In the genomic region with DNA sequence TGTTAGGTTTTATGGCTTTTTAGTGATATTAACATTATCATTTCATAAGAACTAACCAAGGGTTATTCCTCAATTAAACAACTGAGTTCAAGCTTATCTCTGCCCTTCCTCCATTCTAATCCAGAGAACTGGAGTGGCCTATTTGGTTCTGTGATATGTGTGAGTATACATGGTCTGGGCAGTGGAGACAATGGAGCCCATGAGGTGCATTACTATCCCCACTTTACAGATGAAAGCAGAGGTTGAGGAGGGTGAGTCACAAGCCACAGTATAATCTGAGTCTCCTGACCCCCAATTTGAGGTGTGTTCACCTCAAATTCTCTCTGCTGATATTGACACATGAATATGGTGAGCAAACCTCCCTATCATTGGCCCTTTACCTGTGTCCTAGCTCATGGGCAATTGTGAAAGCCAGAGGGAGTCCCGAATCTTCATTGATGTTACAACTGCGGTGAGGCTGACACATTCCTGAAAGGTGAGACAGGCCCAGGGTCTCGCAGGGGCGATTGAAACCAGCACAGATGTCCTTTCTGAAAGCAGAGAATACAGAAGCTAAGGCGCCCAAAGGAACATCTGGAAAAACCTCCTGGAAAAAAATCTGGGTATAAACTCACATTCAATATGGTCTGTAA, we compare ENCODE assay signal across 17 cellular contexts.
"Had no signal": no experiment of that assay in that cellular context is flagged by ENCODE, and none has a peak within 500 bp of the region (broad histone marks: within the 10 kb centered on the region; RNA-seq: fewer than 3 reads in every experiment).

No MANE protein-coding gene starts in this region.

- H3K27ac Mint-ChIP-seq: activated CD4-positive, alpha-beta memory T cell treated with anti-CD3 and anti-CD28 coated beads for 36 hours; activated CD4-positive, alpha-beta T cell treated with anti-CD3 and anti-CD28 coated beads for 36 hours; activated CD8-positive, alpha-beta memory T cell treated with anti-CD3 and anti-CD28 coated beads, Interleukin-2, amount 10 ng/mL, durations not matched to agents 7 days and 5 days; activated naive CD4-positive, alpha-beta T cell treated with anti-CD3 and anti-CD28 coated beads for 36 hours; activated naive CD8-positive, alpha-beta T cell treated with anti-CD3 and anti-CD28 coated beads, Interleukin-2, amount 50 U/mL, for 24 hours; activated T-helper 2 cell treated with anti-CD3 and anti-CD28 coated beads, Interferon-gamma antibody, Interleukin-2, Interleukin-4, amounts not matched to agents 10 μg/mL and 5 μg/mL and 100 μg/mL, durations not matched to agents 14 hours and 24 hours and 36 hours; memory B cell; natural killer cell treated with Interleukin-12 subunit alpha and Interleukin-12 subunit beta and Interleukin-15 and Interleukin-18, amount 100 ng/mL, for 72 hours; stimulated activated naive CD8-positive, alpha-beta T cell treated with anti-CD3 and anti-CD28 coated beads, Interleukin-15, Interleukin-2, amounts not matched to agents 100 ng/mL and 50 ng/mL, for 24 hours had no signal

- H3K4me1 Mint-ChIP-seq: activated CD4-positive, alpha-beta T cell treated with anti-CD3 and anti-CD28 coated beads for 36 hours; activated CD8-positive, alpha-beta memory T cell treated with anti-CD3 and anti-CD28 coated beads, Interleukin-2, amount 10 ng/mL, durations not matched to agents 7 days and 5 days; activated naive CD8-positive, alpha-beta T cell treated with anti-CD3 and anti-CD28 coated beads, Interleukin-2, amount 50 U/mL, for 24 hours; memory B cell had no signal

- H3K4me3 Mint-ChIP-seq: activated CD4-positive, alpha-beta memory T cell treated with anti-CD3 and anti-CD28 coated beads for 36 hours; activated CD4-positive, alpha-beta T cell treated with anti-CD3 and anti-CD28 coated beads for 36 hours; activated CD8-positive, alpha-beta memory T cell treated with anti-CD3 and anti-CD28 coated beads, Interleukin-2, amount 10 ng/mL, durations not matched to agents 7 days and 5 days; activated naive CD4-positive, alpha-beta T cell treated with anti-CD3 and anti-CD28 coated beads for 36 hours; activated naive CD8-positive, alpha-beta T cell treated with anti-CD3 and anti-CD28 coated beads, Interleukin-2, amount 50 U/mL, for 24 hours; memory B cell; natural killer cell treated with Interleukin-12 subunit alpha and Interleukin-12 subunit beta and Interleukin-15 and Interleukin-18, amount 100 ng/mL, for 72 hours; stimulated activated naive CD8-positive, alpha-beta T cell treated with anti-CD3 and anti-CD28 coated beads, Interleukin-15, Interleukin-2, amounts not matched to agents 100 ng/mL and 50 ng/mL, for 24 hours had no signal

- H3K27me3 Mint-ChIP-seq: activated CD4-positive, alpha-beta memory T cell treated with anti-CD3 and anti-CD28 coated beads for 36 hours; activated CD8-positive, alpha-beta memory T cell treated with anti-CD3 and anti-CD28 coated beads, Interleukin-2, amount 10 ng/mL, durations not matched to agents 7 days and 5 days; activated naive CD8-positive, alpha-beta T cell treated with anti-CD3 and anti-CD28 coated beads, Interleukin-2, amount 50 U/mL, for 24 hours; memory B cell had no signal

- H3K36me3 Mint-ChIP-seq: activated CD4-positive, alpha-beta memory T cell treated with anti-CD3 and anti-CD28 coated beads for 36 hours; activated CD8-positive, alpha-beta memory T cell treated with anti-CD3 and anti-CD28 coated beads, Interleukin-2, amount 10 ng/mL, durations not matched to agents 7 days and 5 days; memory B cell; natural killer cell treated with Interleukin-12 subunit alpha and Interleukin-12 subunit beta and Interleukin-15 and Interleukin-18, amount 100 ng/mL, for 72 hours had no signal

- ATAC-seq: activated CD4-positive, alpha-beta T cell treated with anti-CD3 and anti-CD28 coated beads for 36 hours; activated CD8-positive, alpha-beta memory T cell treated with anti-CD3 and anti-CD28 coated beads, Interleukin-2, amount 10 ng/mL, durations not matched to agents 7 days and 5 days; activated naive CD8-positive, alpha-beta T cell treated with anti-CD3 and anti-CD28 coated beads, Interleukin-2, amount 50 U/mL, for 24 hours; gastrocnemius medialis; left ventricle myocardium superior; natural killer cell treated with Interleukin-12 subunit alpha and Interleukin-12 subunit beta and Interleukin-15 and Interleukin-18, amount 100 ng/mL, for 72 hours had no signal

- DNase-seq: activated CD4-positive, alpha-beta memory T cell treated with anti-CD3 and anti-CD28 coated beads for 36 hours; activated CD4-positive, alpha-beta T cell treated with anti-CD3 and anti-CD28 coated beads for 36 hours; activated CD8-positive, alpha-beta memory T cell treated with anti-CD3 and anti-CD28 coated beads, Interleukin-2, amount 10 ng/mL, durations not matched to agents 7 days and 5 days; activated naive CD4-positive, alpha-beta T cell treated with anti-CD3 and anti-CD28 coated beads for 36 hours; activated naive CD8-positive, alpha-beta T cell treated with anti-CD3 and anti-CD28 coated beads, Interleukin-2, amount 50 U/mL, for 24 hours; activated T-cell treated with anti-CD3 and anti-CD28 coated beads, Interleukin-2, amount 50 U/mL, for 1 hour; dermis blood vessel endothelial cell; gastrocnemius medialis; heart right ventricle; kidney glomerular epithelial cell; left ventricle myocardium superior; occipital lobe; upper lobe of left lung had no signal

- H3K9me3 Mint-ChIP-seq: activated CD4-positive, alpha-beta memory T cell treated with anti-CD3 and anti-CD28 coated beads for 36 hours; activated naive CD4-positive, alpha-beta T cell treated with anti-CD3 and anti-CD28 coated beads for 36 hours; activated naive CD8-positive, alpha-beta T cell treated with anti-CD3 and anti-CD28 coated beads, Interleukin-2, amount 50 U/mL, for 24 hours; activated T-helper 2 cell treated with anti-CD3 and anti-CD28 coated beads, Interferon-gamma antibody, Interleukin-2, Interleukin-4, amounts not matched to agents 10 μg/mL and 5 μg/mL and 100 μg/mL, durations not matched to agents 14 hours and 24 hours and 36 hours; memory B cell; stimulated activated naive CD8-positive, alpha-beta T cell treated with anti-CD3 and anti-CD28 coated beads, Interleukin-15, Interleukin-2, amounts not matched to agents 100 ng/mL and 50 ng/mL, for 24 hours had no signal
